Comparison of ENCODE assay signal across 8 cellular contexts in the genomic region with DNA sequence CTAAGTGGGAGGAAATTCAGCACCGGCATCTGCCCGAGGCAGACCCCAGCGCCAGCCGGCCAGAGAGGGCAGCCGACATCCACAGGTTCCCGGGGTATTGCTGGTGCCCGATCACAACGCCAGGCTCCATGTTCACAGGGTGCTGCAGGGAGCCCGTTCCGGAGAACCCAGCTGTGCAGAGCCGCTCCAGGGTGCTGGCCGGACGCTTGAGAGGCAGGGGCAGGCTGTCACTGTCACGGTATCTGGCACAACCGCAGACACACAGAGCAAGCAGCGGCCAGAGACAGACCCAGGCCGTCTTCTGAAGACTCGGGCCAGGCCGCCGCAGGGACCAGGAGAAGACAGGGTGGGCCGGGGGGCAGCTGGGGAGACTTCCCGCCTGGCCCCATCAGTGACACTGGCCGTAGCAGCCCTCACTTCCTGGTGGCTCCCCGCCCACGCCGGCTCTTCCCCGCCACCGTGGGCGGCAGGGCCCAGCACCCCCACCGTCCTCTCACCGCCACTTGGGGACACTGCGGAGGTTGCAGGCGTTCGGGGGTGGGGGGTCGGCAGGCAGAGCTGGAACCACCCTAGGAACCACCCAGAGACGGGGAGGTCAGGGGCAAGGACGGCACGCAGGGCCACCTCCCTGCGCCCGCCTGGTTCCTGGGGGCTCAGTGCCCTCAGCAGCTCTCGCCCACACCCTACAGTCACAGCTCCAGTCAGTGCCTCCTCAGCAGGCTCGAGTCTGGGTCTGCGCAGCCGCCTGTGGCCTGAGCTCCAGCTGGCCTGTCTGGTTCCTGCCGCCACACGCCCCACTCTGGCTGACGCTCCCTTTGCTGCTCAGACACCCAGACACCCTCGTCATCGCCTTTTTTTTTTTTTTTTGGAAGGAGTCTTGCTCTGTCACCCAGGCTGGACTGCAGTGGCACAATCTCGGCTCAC. TPM values are rescaled to one million over a fixed set of nuclear protein-coding genes. Genes with fewer than 3 reads are reported as not detected.
DNase-seq lines count a peak whose midpoint lies in the region; ATAC-seq and TF ChIP-seq lines count a peak whose summit lies in the region.

No MANE protein-coding gene starts in this region.

- peaks cover 42% of the 10 kb centered on the region for H3K4me1 Mint-ChIP-seq in activated CD8-positive, alpha-beta T cell treated with anti-CD3 and anti-CD28 coated beads for 36 hours (ENCODE audit: low read depth)

- DNase-seq in HT-29 (ENCODE audit: low spot score) = peak; percentile 47
- peak; percentile 47 for DNase-seq in activated CD8-positive, alpha-beta T cell treated with anti-CD3 and anti-CD28 coated beads for 36 hours
- DNase-seq in fibroblast of mammary gland (ENCODE audit: low read depth) = peak; percentile 74
- DNase-seq in A172 (ENCODE audit: low spot score) = no peak
- DNase-seq in D341Med (ENCODE audit: low spot score) = no peak
- DNase-seq in NCI-H510A treated with DMSO at 0.1 percent for 48 hours (lab: John Stamatoyannopoulos, UW) = no peak
- DNase-seq in GM13977 (ENCODE audit: low spot score) = no peak

- peak overlapping the region; percentile 93 for H3K27ac Mint-ChIP-seq in activated CD8-positive, alpha-beta T cell treated with anti-CD3 and anti-CD28 coated beads for 36 hours

- peak overlapping the region; percentile 95 for H3K4me3 Mint-ChIP-seq in activated CD8-positive, alpha-beta T cell treated with anti-CD3 and anti-CD28 coated beads for 36 hours

- peaks cover 0 to 4% (median 0%) of the 10 kb centered on the region in 3 donors for H3K36me3 ChIP-seq in skeletal muscle tissue (ENCODE audit: control insufficient read depth in 3 of 3, insufficient read depth in 3 of 3, low read length in 3 of 3)

- H3K36me3 Mint-ChIP-seq in activated CD8-positive, alpha-beta T cell treated with anti-CD3 and anti-CD28 coated beads for 36 hours (ENCODE audit: low read depth) = peaks cover 45% of the 10 kb centered on the region

- H3K27me3 ChIP-seq in skeletal muscle tissue (ENCODE audit: control insufficient read depth in 3 of 3, insufficient read depth in 3 of 3, low read length in 3 of 3) = no peaks in the 10 kb centered on the region

- intact Hi-C loops in activated CD8-positive, alpha-beta T cell treated with anti-CD3 and anti-CD28 coated beads for 36 hours (cut with micrococcal nuclease) = no loop called here

- H3K9me3 ChIP-seq in skeletal muscle tissue (ENCODE audit: control insufficient read depth in 3 of 3, low read length in 3 of 3) = no peaks in the 10 kb centered on the region

- no peaks in the 10 kb centered on the region for H3K9me3 Mint-ChIP-seq in activated CD8-positive, alpha-beta T cell treated with anti-CD3 and anti-CD28 coated beads for 36 hours

- H3K27me3 Mint-ChIP-seq in activated CD8-positive, alpha-beta T cell treated with anti-CD3 and anti-CD28 coated beads for 36 hours = no peaks in the 10 kb centered on the region

- peak overlapping the region in 2 of 3 donors; percentile 50 to 59 for H3K9ac ChIP-seq in skeletal muscle tissue (ENCODE audit: low read depth in 1 of 3, low read length in 3 of 3)

- ATAC-seq in activated CD8-positive, alpha-beta T cell treated with anti-CD3 and anti-CD28 coated beads for 36 hours = no peak

- peaks cover 41 to 77% (median 57%) of the 10 kb centered on the region in 3 donors for H3K4me1 ChIP-seq in skeletal muscle tissue (ENCODE audit: control insufficient read depth in 3 of 3, insufficient read depth in 3 of 3, low read length in 3 of 3)

- H3K4me3 ChIP-seq in fibroblast of mammary gland (ENCODE audit: control insufficient read depth, low read depth, low read length) = no peak overlapping the region
- H3K4me3 ChIP-seq in skeletal muscle tissue (ENCODE audit: low read length in 3 of 3) = peak overlapping the region in 2 of 3 donors; percentile 17 to 29

- in situ Hi-C loops in GM13977 (cut with MboI; ENCODE audit: low pct_unique_long_range_greater_than_20kb, low sequenced_read_pairs, unreplicated experiment) = no loop called here

- POLR2A ChIA-PET in activated CD8-positive, alpha-beta T cell treated with anti-CD3 and anti-CD28 coated beads for 36 hours (lab: Charles Lee) = interaction anchor here (1.2 to 2.4 kb wide), 3 partner anchors 12 to 82 kb away, joined by 3 to 6 read pairs (median 4); no protein-coding TSS in a partner anchor

- peak overlapping the region; percentile 71 for H3K27ac ChIP-seq in skeletal muscle tissue (ENCODE audit: low read depth, low read length)

- TF ChIP-seq CTCF in activated CD8-positive, alpha-beta T cell treated with anti-CD3 and anti-CD28 coated beads for 36 hours (IDR thresholded peaks at IDR 0.05) = no peak
- no peak for TF ChIP-seq CTCF in fibroblast of mammary gland (conservative IDR thresholded peaks at IDR 0.05; ENCODE audit: control insufficient read depth, insufficient read depth, low read depth, low read length)
- no peak for TF ChIP-seq CTCF in GM13977 (IDR thresholded peaks at IDR 0.05; ENCODE audit: extremely low read depth, insufficient read depth, missing control alignments)

- CTCF ChIA-PET in activated CD8-positive, alpha-beta T cell treated with anti-CD3 and anti-CD28 coated beads for 36 hours (lab: Charles Lee) = interaction anchor here (1.2 kb wide), 1 partner anchor 70 kb away, joined by 3 read pairs; no protein-coding TSS in a partner anchor

RNA-seq across cellular contexts. Expression of a gene that starts 3.8 kb away (rescaled TPM):
- 123 TPM in 2 replicates for total RNA-seq in HT-29 (2014; rRNA removed; shearing (Covaris generic))
- 100 to 1,000 TPM in 1 of 2 experiments, 10 to 100 TPM in 1; 99.1 to 101 TPM for total RNA-seq in activated CD8-positive, alpha-beta T cell treated with anti-CD3 and anti-CD28 coated beads for 36 hours
- total RNA-seq in skeletal muscle tissue = 12.0 TPM
- total RNA-seq in A172 (2014; rRNA removed; shearing (Covaris generic)) = 40.9 and 62.4 TPM in 2 replicates

RNA-seq across cellular contexts. Expression of a gene that starts 17.0 kb away (rescaled TPM):
- total RNA-seq in HT-29 (2014; rRNA removed; shearing (Covaris generic)) = 6.2 and 8.9 TPM in 2 replicates
- total RNA-seq in activated CD8-positive, alpha-beta T cell treated with anti-CD3 and anti-CD28 coated beads for 36 hours = 10 to 100 TPM; 12.3 TPM
- total RNA-seq in skeletal muscle tissue = 7.3 TPM
- total RNA-seq in A172 (2014; rRNA removed; shearing (Covaris generic)) = 267 and 269 TPM in 2 replicates

RNA-seq across cellular contexts. Expression of a gene that starts 19.5 kb away (rescaled TPM):
- total RNA-seq in HT-29 (2014; rRNA removed; shearing (Covaris generic)) = 0.05 and 0.36 TPM in 2 replicates
- total RNA-seq in activated CD8-positive, alpha-beta T cell treated with anti-CD3 and anti-CD28 coated beads for 36 hours = under 1 TPM in 1 of 2 experiments, not detected in 1; 0.16 TPM
- total RNA-seq in skeletal muscle tissue = not detected
- total RNA-seq in A172 (2014; rRNA removed; shearing (Covaris generic)) = 0.17 TPM in 1 of 2 replicates, not detected in the other

RNA-seq across cellular contexts. Expression of a gene that starts 25.8 kb away (rescaled TPM):
- 74.3 and 89.6 TPM in 2 replicates for total RNA-seq in HT-29 (2014; rRNA removed; shearing (Covaris generic))
- total RNA-seq in activated CD8-positive, alpha-beta T cell treated with anti-CD3 and anti-CD28 coated beads for 36 hours = 10 to 100 TPM; 66.6 to 67.9 TPM
- 17.7 TPM for total RNA-seq in skeletal muscle tissue
- total RNA-seq in A172 (2014; rRNA removed; shearing (Covaris generic)) = 42.7 and 58.4 TPM in 2 replicates

RNA-seq across cellular contexts. Expression of a gene that starts 36.1 kb away (rescaled TPM):
- not detected in 2 replicates for total RNA-seq in HT-29 (2014; rRNA removed; shearing (Covaris generic))
- not detected for total RNA-seq in activated CD8-positive, alpha-beta T cell treated with anti-CD3 and anti-CD28 coated beads for 36 hours
- total RNA-seq in skeletal muscle tissue = not detected
- not detected in 2 replicates for total RNA-seq in A172 (2014; rRNA removed; shearing (Covaris generic))

Comparison
In these comparisons a context has a peak if more than half of its experiments do, and no peak if none do; other contexts are left out.
1. DNase-seq: peak in HT-29 (single experiment), activated CD8-positive, alpha-beta T cell treated with anti-CD3 and anti-CD28 coated beads for 36 hours (single experiment) and fibroblast of mammary gland (single experiment); none in A172 (single experiment), D341Med (single experiment), NCI-H510A treated with DMSO at 0.1 percent for 48 hours (single experiment) and GM13977 (single experiment).
2. RNA of a gene that starts 17.0 kb away (total RNA-seq): 267 to 269 TPM in A172; 12.3 TPM in activated CD8-positive, alpha-beta T cell treated with anti-CD3 and anti-CD28 coated beads for 36 hours, 6.2 to 8.9 TPM in HT-29 and 7.3 TPM in skeletal muscle tissue (single experiment); every median in the first group is over 10 times any median in the second.